In genomic region chr14:42673963-42674362, GRCh38 we compare ENCODE assay signal across 7 cellular contexts.
"Had no signal": no experiment of that assay in that cellular context is flagged by ENCODE, and none has a peak within 500 bp of the region (broad histone marks: within the 10 kb centered on the region; RNA-seq: fewer than 3 reads in every experiment).

No MANE protein-coding gene starts in this region.

- H3K4me3 ChIP-seq: K562 had no signal

- H3K27me3 Mint-ChIP-seq: IgD-negative memory B cell had no signal

- H3K4me1 Mint-ChIP-seq: IgD-negative memory B cell had no signal

- ATAC-seq: HepG2, K562 had no signal

- H3K4me3 Mint-ChIP-seq: IgD-negative memory B cell had no signal

- DNase-seq: IMR-90, KBM-7, KG1 had no signal

- H3K27ac Mint-ChIP-seq: IgD-negative memory B cell had no signal

- H3K27ac ChIP-seq: HL-60 had no signal
